Comparison of ENCODE assay signal across 8 cellular contexts in the genomic region with DNA sequence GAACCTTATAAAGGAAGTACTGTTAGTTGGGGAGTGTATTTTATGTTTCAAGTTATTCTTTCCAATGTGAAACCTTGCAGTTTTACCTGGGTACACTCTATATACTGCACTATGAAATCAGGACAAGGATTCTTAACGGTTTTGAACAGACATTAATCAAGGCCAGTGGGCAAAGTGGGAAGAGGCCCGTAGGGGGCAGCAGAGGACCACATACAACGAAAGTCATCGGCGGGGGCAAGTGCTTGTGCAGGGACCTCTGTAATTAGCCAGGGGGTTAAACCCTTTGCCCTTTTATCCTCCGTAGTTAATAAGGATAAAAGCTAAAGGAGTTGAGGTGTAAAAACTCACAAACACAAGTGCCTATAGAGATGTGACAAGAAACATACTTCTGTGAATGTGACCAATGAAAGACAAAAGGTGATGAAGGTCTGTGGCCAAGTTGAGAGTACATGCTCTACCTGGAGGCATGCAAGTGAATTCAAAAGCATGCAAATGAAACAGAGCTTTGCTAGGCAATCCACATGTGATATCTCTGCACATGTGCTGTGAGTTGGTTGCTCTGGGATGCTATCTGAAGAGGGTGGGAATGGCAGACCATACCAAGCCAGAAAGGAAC.
DNase-seq lines count a peak whose midpoint lies in the region; ATAC-seq, FAIRE-seq and TF ChIP-seq lines count a peak whose summit lies in the region.

No MANE protein-coding gene starts in this region.

- no peak overlapping the region for H2AFZ ChIP-seq in hepatocyte

- H3K9me2 ChIP-seq in hepatocyte (replicated peaks; ENCODE audit: insufficient read depth) = no peaks in the 10 kb centered on the region

- H3K36me3 ChIP-seq in adrenal gland (replicated peaks in 1 of 2) = no peaks in the 10 kb centered on the region
- no peaks in the 10 kb centered on the region for H3K36me3 ChIP-seq in hepatocyte (replicated peaks; ENCODE audit: insufficient read depth, low read depth)

- TF ChIP-seq CTCF in adrenal gland (IDR thresholded peaks at IDR 0.05) (peak; percentile 59 to 85 (median 76)), hepatocyte (IDR thresholded peaks at IDR 0.05; ENCODE audit: poor library complexity) (peak; percentile 78)

- no peaks in the 10 kb centered on the region for H3K4me1 ChIP-seq in adrenal gland (replicated peaks in 1 of 2)
- H3K4me1 ChIP-seq in hepatocyte (ENCODE audit: insufficient read depth) = no peaks in the 10 kb centered on the region

- H3K4me3 ChIP-seq in adrenal gland (no peak overlapping the region), hepatocyte (no peak overlapping the region)

- H3K27ac ChIP-seq in adrenal gland (no peak overlapping the region), hepatocyte (no peak overlapping the region)

- H4K20me1 ChIP-seq in hepatocyte (ENCODE audit: insufficient read depth, poor library complexity, severe bottlenecking) = no peaks in the 10 kb centered on the region

- no peaks in the 10 kb centered on the region for H3K9me3 ChIP-seq in adrenal gland (replicated peaks in 1 of 3)
- H3K9me3 ChIP-seq in hepatocyte (ENCODE audit: low read depth) = no peaks in the 10 kb centered on the region

- TF ChIP-seq POLR2A in adrenal gland (IDR thresholded peaks at IDR 0.05) = no peak

- H3K27me3 ChIP-seq in adrenal gland = no peaks in the 10 kb centered on the region
- H3K27me3 ChIP-seq in hepatocyte = no peaks in the 10 kb centered on the region

- H3K4me2 ChIP-seq in hepatocyte = peak overlapping the region; percentile 68

- intact Hi-C loops in adrenal gland (cut with DNase I) = loop anchor here in 1 of 2 donors (10.0 kb wide), 1 partner anchor 1083 kb away; no protein-coding TSS in a partner anchor

- peak; percentile 95 for ATAC-seq in GM21529 (IDR thresholded peaks at IDR 0.05; ENCODE audit: unreplicated experiment)
- ATAC-seq in SK-N-SH treated with all-trans-retinoic acid at 6 μM for 48 hours = peak; percentile 90

- no peaks in the 10 kb centered on the region for H3K79me2 ChIP-seq in hepatocyte

- DNase-seq in GM03348 (ENCODE audit: low spot score) (peak; percentile 51), HTR-8/SVneo (ENCODE audit: insufficient read length, low spot score) (peak; percentile 21), adrenal gland (peak; percentile 45 to 82 (median 69)), hepatocyte (ENCODE audit: low spot score) (peak; percentile 79), smooth muscle cell of the brain vasculature (ENCODE audit: low read depth, low spot score) (peak; percentile 28), occipital lobe (lab: John Stamatoyannopoulos, UW) (no peak)

- WGBS in adrenal gland, 4 donors = 7 to 17% (median 13%) methylated on average over 6 of the region's 6 CpGs
- WGBS in hepatocyte (ENCODE audit: low lambda C conversion rate, missing lambda C conversion rate) = 9% methylated on average over 6 of the region's 6 CpGs

- FAIRE-seq in HTR-8/SVneo (lab: Jason Lieb, UNC) = no peak

TF ChIP-seq in SK-N-SH treated with all-trans-retinoic acid at 6 μM for 48 hours, 23 proteins besides CTCF, POLR2A, EP300 and RAD21:
- TF ChIP-seq OSR1 (CRISPR knock-in tag; IDR thresholded peaks at IDR 0.05) = no peak
- TF ChIP-seq BACH2 (CRISPR knock-in tag; IDR thresholded peaks at IDR 0.05; ENCODE audit: borderline replicate concordance) = no peak
- TF ChIP-seq CSDC2 (CRISPR knock-in tag; IDR thresholded peaks at IDR 0.05) = no peak
- TF ChIP-seq ZNF8 (CRISPR knock-in tag; IDR thresholded peaks at IDR 0.05) = no peak
- TF ChIP-seq RARB (CRISPR knock-in tag; IDR thresholded peaks at IDR 0.05) = no peak
- no peak for TF ChIP-seq ESRRG (CRISPR knock-in tag; IDR thresholded peaks at IDR 0.05)
- no peak for TF ChIP-seq TCF4 (CRISPR knock-in tag; IDR thresholded peaks at IDR 0.05; ENCODE audit: borderline replicate concordance)
- no peak for TF ChIP-seq SNAI2 (CRISPR knock-in tag; IDR thresholded peaks at IDR 0.05)
- TF ChIP-seq PPARA (CRISPR knock-in tag; IDR thresholded peaks at IDR 0.05; ENCODE audit: borderline replicate concordance) = no peak
- TF ChIP-seq, protein P1, sequence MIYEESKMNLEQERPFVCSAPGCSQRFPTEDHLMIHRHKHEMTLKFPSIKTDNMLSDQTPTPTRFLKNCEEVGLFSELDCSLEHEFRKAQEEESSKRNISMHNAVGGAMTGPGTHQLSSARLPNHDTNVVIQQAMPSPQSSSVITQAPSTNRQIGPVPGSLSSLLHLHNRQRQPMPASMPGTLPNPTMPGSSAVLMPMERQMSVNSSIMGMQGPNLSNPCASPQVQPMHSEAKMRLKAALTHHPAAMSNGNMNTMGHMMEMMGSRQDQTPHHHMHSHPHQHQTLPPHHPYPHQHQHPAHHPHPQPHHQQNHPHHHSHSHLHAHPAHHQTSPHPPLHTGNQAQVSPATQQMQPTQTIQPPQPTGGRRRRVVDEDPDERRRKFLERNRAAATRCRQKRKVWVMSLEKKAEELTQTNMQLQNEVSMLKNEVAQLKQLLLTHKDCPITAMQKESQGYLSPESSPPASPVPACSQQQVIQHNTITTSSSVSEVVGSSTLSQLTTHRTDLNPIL (CRISPR knock-in tag; IDR thresholded peaks at IDR 0.05; ENCODE audit: low read depth) = no peak
- no peak for TF ChIP-seq ARNTL (CRISPR knock-in tag; IDR thresholded peaks at IDR 0.05; ENCODE audit: borderline replicate concordance, low read depth)
- TF ChIP-seq, protein P2, sequence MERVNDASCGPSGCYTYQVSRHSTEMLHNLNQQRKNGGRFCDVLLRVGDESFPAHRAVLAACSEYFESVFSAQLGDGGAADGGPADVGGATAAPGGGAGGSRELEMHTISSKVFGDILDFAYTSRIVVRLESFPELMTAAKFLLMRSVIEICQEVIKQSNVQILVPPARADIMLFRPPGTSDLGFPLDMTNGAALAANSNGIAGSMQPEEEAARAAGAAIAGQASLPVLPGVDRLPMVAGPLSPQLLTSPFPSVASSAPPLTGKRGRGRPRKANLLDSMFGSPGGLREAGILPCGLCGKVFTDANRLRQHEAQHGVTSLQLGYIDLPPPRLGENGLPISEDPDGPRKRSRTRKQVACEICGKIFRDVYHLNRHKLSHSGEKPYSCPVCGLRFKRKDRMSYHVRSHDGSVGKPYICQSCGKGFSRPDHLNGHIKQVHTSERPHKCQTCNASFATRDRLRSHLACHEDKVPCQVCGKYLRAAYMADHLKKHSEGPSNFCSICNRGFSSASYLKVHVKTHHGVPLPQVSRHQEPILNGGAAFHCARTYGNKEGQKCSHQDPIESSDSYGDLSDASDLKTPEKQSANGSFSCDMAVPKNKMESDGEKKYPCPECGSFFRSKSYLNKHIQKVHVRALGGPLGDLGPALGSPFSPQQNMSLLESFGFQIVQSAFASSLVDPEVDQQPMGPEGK (CRISPR knock-in tag; IDR thresholded peaks at IDR 0.05; ENCODE audit: borderline replicate concordance) = no peak
- TF ChIP-seq, protein P3, sequence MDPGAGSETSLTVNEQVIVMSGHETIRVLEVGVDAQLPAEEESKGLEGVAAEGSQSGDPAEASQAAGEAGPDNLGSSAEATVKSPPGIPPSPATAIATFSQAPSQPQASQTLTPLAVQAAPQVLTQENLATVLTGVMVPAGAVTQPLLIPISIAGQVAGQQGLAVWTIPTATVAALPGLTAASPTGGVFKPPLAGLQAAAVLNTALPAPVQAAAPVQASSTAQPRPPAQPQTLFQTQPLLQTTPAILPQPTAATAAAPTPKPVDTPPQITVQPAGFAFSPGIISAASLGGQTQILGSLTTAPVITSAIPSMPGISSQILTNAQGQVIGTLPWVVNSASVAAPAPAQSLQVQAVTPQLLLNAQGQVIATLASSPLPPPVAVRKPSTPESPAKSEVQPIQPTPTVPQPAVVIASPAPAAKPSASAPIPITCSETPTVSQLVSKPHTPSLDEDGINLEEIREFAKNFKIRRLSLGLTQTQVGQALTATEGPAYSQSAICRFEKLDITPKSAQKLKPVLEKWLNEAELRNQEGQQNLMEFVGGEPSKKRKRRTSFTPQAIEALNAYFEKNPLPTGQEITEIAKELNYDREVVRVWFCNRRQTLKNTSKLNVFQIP (CRISPR knock-in tag; IDR thresholded peaks at IDR 0.05; ENCODE audit: borderline replicate concordance, low read depth) = no peak
- TF ChIP-seq GLIS3 (CRISPR knock-in tag; IDR thresholded peaks at IDR 0.05) = no peak
- no peak for TF ChIP-seq ZNF565 (CRISPR knock-in tag; conservative IDR thresholded peaks at IDR 0.05; ENCODE audit: low read depth)
- TF ChIP-seq ISL1 (CRISPR knock-in tag; IDR thresholded peaks at IDR 0.05) = no peak
